ENCODE assay signal across 11 cellular contexts in genomic region chr10:99459217-99459616, GRCh38.
"Had no signal": no experiment of that assay in that cellular context is flagged by ENCODE, and none has a peak within 500 bp of the region (broad histone marks: within the 10 kb centered on the region; RNA-seq: fewer than 3 reads in every experiment).

No MANE protein-coding gene starts in this region.

- H3K9ac ChIP-seq: GM23248 had no signal

- FAIRE-seq: H1, H54 had no signal

- H3K9me3 ChIP-seq: HAP-1 had no signal

- H2AFZ ChIP-seq: GM23248, GM23338 had no signal

- H3K36me3 ChIP-seq: HAP-1 had no signal

- H3K4me2 ChIP-seq: GM23338 had no signal

- ATAC-seq: GM23338, HCT116 had no signal

- DNase-seq: GM23248, GOT3, H7, H9, HCEC 1CT, HFFc6 had no signal

- H3K4me3 ChIP-seq: GM23248, GM23338, HAP-1 had no signal

- H3K27ac ChIP-seq: GM23248 had no signal
